ENCODE assay signal across 29 cellular contexts in the genomic region with DNA sequence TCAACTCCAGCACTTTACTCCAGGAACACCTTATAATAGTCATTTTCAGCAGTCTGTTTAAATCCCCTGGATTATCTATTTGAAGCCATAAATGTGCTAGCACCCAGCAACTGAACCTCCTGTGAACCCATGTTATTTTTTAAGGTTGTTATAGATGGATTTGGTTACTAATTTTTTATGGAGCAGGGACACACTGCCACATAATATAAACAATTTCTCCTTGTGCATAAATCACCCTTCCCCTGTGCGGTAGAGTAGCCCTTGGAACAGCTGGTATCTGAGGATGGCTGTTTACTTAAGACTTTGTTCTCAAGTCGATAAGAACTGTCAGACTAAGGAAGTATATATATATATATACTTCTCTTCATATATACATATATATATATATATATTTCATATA.
A peak's percentile ranks its signal among the peaks of the same experiment; 100 is the strongest.
DNase-seq lines count a peak whose midpoint lies in the region; ATAC-seq and TF ChIP-seq lines count a peak whose summit lies in the region.
"Had no signal": no experiment of that assay in that cellular context is flagged by ENCODE, and none has a peak within 500 bp of the region (broad histone marks: within the 10 kb centered on the region; RNA-seq: fewer than 3 reads in every experiment).

No MANE protein-coding gene starts in this region.

- WGBS in body of pancreas, 2 donors, result 16 to 17% methylated on average over 2 of the region's 2 CpGs

- intact Hi-C loops in body of pancreas (cut with DNase I), result no loop called here

- H3K27me3 ChIP-seq in body of pancreas, result no peaks in the 10 kb centered on the region
- H3K27me3 ChIP-seq: ascending aorta, BLaER1, gastrocnemius medialis, suprapubic skin, uterus had no signal

- no peaks in the 10 kb centered on the region for H3K9me3 ChIP-seq in body of pancreas
- H3K9me3 ChIP-seq: ascending aorta, BLaER1, gastrocnemius medialis, suprapubic skin, uterus had no signal

- no peak for TF ChIP-seq CTCF in body of pancreas (IDR thresholded peaks at IDR 0.05)

- H3K4me3 ChIP-seq in body of pancreas, result no peak overlapping the region
- H3K4me3 ChIP-seq: ascending aorta, BLaER1, gastrocnemius medialis, suprapubic skin, uterus had no signal

- H3K27ac ChIP-seq in body of pancreas, result no peak overlapping the region
- H3K27ac ChIP-seq: ascending aorta, BLaER1, gastrocnemius medialis, HL-60, suprapubic skin, uterus had no signal

- no peaks in the 10 kb centered on the region for H3K4me1 ChIP-seq in body of pancreas
- H3K4me1 ChIP-seq: ascending aorta, gastrocnemius medialis, suprapubic skin, uterus had no signal

- no peaks in the 10 kb centered on the region for H3K36me3 ChIP-seq in body of pancreas (replicated peaks in 1 of 2; ENCODE audit: insufficient read depth in 1 of 2, low read depth in 2 of 2)
- H3K36me3 ChIP-seq: ascending aorta, BLaER1, gastrocnemius medialis, suprapubic skin, uterus had no signal

- TF ChIP-seq POLR2A in body of pancreas (IDR thresholded peaks at IDR 0.05), result no peak

- DNase-seq in COLO668 (lab: John Stamatoyannopoulos, UW; ENCODE audit: unreplicated experiment) (peak; percentile 41), DMS53 (lab: John Stamatoyannopoulos, UW) (peak; percentile 76), NCI-H2171 (lab: John Stamatoyannopoulos, UW) (peak; percentile 55), SHP77 treated with DMSO at 0.1 percent for 48 hours (lab: John Stamatoyannopoulos, UW) (peak; percentile 98), NCI-H2196 treated with DMSO at 0.1 percent for 48 hours (lab: John Stamatoyannopoulos, UW; ENCODE audit: unreplicated experiment) (no peak), body of pancreas (no peak), HuH-7.5 (ENCODE audit: low spot score) (no peak)
- DNase-seq in stimulated activated naive CD4-positive, alpha-beta T cell treated with Interleukin-2 at 50 U/mL for 16 hours (lab: John Stamatoyannopoulos, UW), result no peak
- DNase-seq: activated CD4-positive, alpha-beta T cell treated with anti-CD3 and anti-CD28 coated beads, Interleukin-2, amount 50 U/mL, for 48 hours; activated CD4-positive, CD25-positive, alpha-beta regulatory T cell; activated CD8-positive, alpha-beta memory T cell treated with anti-CD3 and anti-CD28 coated beads, Interleukin-2, amount 50 U/mL, for 48 hours; caudate nucleus; dermis blood vessel endothelial cell; gastrocnemius medialis; HCEC 1CT; hippocampal formation; immature natural killer cell; midbrain; natural killer cell; retina; T-helper 9 cell; uterus had no signal

- ATAC-seq in body of pancreas, result no peak
- ATAC-seq: activated T-helper 17 cell treated with anti-CD3 and anti-CD28 coated beads, Interleukin-2, amount 50 U/mL, for 72 hours; gastrocnemius medialis; natural killer cell; Right ventricle myocardium inferior; stimulated activated effector memory CD8-positive, alpha-beta T cell treated with anti-CD3 and anti-CD28 coated beads, Interleukin-12 subunit alpha, Interleukin-12 subunit beta, amount 100 ng/mL, for 72 hours had no signal

Comparison
In these comparisons a context has a peak if more than half of its experiments do, and no peak if none do; other contexts are left out.
1. DNase-seq: peak in COLO668 (single experiment), DMS53 (single experiment), NCI-H2171 (single experiment) and SHP77 treated with DMSO at 0.1 percent for 48 hours (single experiment); none in NCI-H2196 treated with DMSO at 0.1 percent for 48 hours (single experiment), body of pancreas (0 of 4), stimulated activated naive CD4-positive, alpha-beta T cell treated with Interleukin-2 at 50 U/mL for 16 hours (single experiment) and HuH-7.5 (single experiment).